15 cellular contexts compared by ENCODE assay signal in the genomic region with DNA sequence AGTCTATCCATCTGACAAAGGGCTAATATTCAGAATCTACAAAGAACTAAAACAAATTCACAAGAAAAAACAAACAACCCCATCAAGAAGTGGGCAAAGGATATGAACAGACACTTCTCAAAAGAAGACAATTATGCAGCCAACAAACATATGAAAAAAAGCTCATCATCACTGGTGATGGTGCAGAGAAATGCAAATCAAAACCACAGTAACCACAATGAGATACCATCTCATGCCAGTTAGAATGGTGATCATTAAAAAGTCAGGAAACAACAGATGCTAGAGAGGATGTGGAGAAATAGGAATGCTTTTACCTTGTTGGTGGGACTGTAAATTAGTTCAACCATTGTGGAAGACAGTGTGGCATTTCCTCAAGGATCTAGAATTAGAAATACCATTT. TPM values are rescaled to one million over a fixed set of nuclear protein-coding genes. Genes with fewer than 3 reads are reported as not detected.
DNase-seq lines count a peak whose midpoint lies in the region; ATAC-seq and TF ChIP-seq lines count a peak whose summit lies in the region.
"Not testable (repeated sequence)": the region's sequence is repeated elsewhere in the genome, so short reads cannot be mapped to it uniquely, and the experiment has no call there.
"Had no signal": no experiment of that assay in that cellular context is flagged by ENCODE, and none has a peak within 500 bp of the region (broad histone marks: within the 10 kb centered on the region; RNA-seq: fewer than 3 reads in every experiment).

No MANE protein-coding gene starts in this region.

- H3K4me3 ChIP-seq in DND-41 (ENCODE audit: low read depth in 1 of 2, low read length in 2 of 2); NB4 (ENCODE audit: low read depth, low read length): not testable (repeated sequence)

- not testable (repeated sequence) for H3K36me3 ChIP-seq in DND-41 (ENCODE audit: insufficient read depth, low read length)

- H3K4me2 ChIP-seq in DND-41 (ENCODE audit: insufficient read depth, low read length), result not testable (repeated sequence)

- H3K4me1 ChIP-seq in DND-41 (ENCODE audit: insufficient read depth, low read length), result not testable (repeated sequence)

- H3K27me3 Mint-ChIP-seq in activated T-helper 1 cell treated with anti-CD3 and anti-CD28 coated beads, Interleukin-12 subunit alpha, Interleukin-12 subunit beta, Interleukin-2, Interleukin-4 antibody, amounts not matched to agents 30 ng/mL and 10 ng/mL and 1 ng/mL, durations not matched to agents 14 hours and 24 hours and 36 hours (ENCODE audit: insufficient read depth), result peaks cover 33% of the 10 kb centered on the region
- peaks cover 11% of the 10 kb centered on the region for H3K27me3 Mint-ChIP-seq in activated naive CD8-positive, alpha-beta T cell treated with anti-CD3 and anti-CD28 coated beads, Interleukin-2, amount 50 U/mL, for 24 hours

- H3K9me3 Mint-ChIP-seq in activated T-helper 1 cell treated with anti-CD3 and anti-CD28 coated beads, Interleukin-12 subunit alpha, Interleukin-12 subunit beta, Interleukin-2, Interleukin-4 antibody, amounts not matched to agents 30 ng/mL and 10 ng/mL and 1 ng/mL, durations not matched to agents 14 hours and 24 hours and 36 hours, result not testable (repeated sequence)
- peaks cover 11% of the 10 kb centered on the region for H3K9me3 Mint-ChIP-seq in activated naive CD8-positive, alpha-beta T cell treated with anti-CD3 and anti-CD28 coated beads, Interleukin-2, amount 50 U/mL, for 24 hours

- H3K79me2 ChIP-seq in DND-41 (ENCODE audit: insufficient read depth, low read length), result not testable (repeated sequence)

- TF ChIP-seq CTCF in DND-41 (IDR thresholded peaks at IDR 0.05; ENCODE audit: borderline replicate concordance, extremely low read depth, low read length, poor library complexity, severe bottlenecking); NB4 (IDR thresholded peaks at IDR 0.05; ENCODE audit: low read depth, low read length): not testable (repeated sequence)

- not testable (repeated sequence) for H3K36me3 Mint-ChIP-seq in activated T-helper 1 cell treated with anti-CD3 and anti-CD28 coated beads, Interleukin-12 subunit alpha, Interleukin-12 subunit beta, Interleukin-2, Interleukin-4 antibody, amounts not matched to agents 30 ng/mL and 10 ng/mL and 1 ng/mL, durations not matched to agents 14 hours and 24 hours and 36 hours (ENCODE audit: low read depth); activated naive CD8-positive, alpha-beta T cell treated with anti-CD3 and anti-CD28 coated beads, Interleukin-2, amount 50 U/mL, for 24 hours (ENCODE audit: low read depth)

- H3K27ac Mint-ChIP-seq in activated T-helper 1 cell treated with anti-CD3 and anti-CD28 coated beads, Interleukin-12 subunit alpha, Interleukin-12 subunit beta, Interleukin-2, Interleukin-4 antibody, amounts not matched to agents 30 ng/mL and 10 ng/mL and 1 ng/mL, durations not matched to agents 14 hours and 24 hours and 36 hours, result peak overlapping the region; percentile 49
- peak overlapping the region; percentile 41 for H3K27ac Mint-ChIP-seq in activated naive CD8-positive, alpha-beta T cell treated with anti-CD3 and anti-CD28 coated beads, Interleukin-2, amount 50 U/mL, for 24 hours

- intact Hi-C loops in activated T-helper 1 cell treated with anti-CD3 and anti-CD28 coated beads, Interleukin-12 subunit alpha, Interleukin-12 subunit beta, Interleukin-2, Interleukin-4 antibody, amounts not matched to agents 30 ng/mL and 10 ng/mL and 1 ng/mL, durations not matched to agents 14 hours and 24 hours and 36 hours (cut with micrococcal nuclease), result not testable (repeated sequence)

- H3K27ac ChIP-seq in DND-41 (ENCODE audit: low read length), result not testable (repeated sequence)

- not testable (repeated sequence) for H2AFZ ChIP-seq in DND-41 (ENCODE audit: low read depth, low read length)

- DNase-seq in DND-41, result peak; percentile 13
- peak; percentile 12 for DNase-seq in LHCN-M2 (ENCODE audit: low read depth)
- DNase-seq in NB4 (ENCODE audit: low read depth), result peak; percentile 33
- DNase-seq in RPMI7951 (ENCODE audit: low read depth), result peak; percentile 17
- DNase-seq in activated T-helper 1 cell treated with anti-CD3 and anti-CD28 coated beads, Interleukin-12 subunit alpha, Interleukin-12 subunit beta, Interleukin-2, Interleukin-4 antibody, amounts not matched to agents 30 ng/mL and 10 ng/mL and 1 ng/mL, durations not matched to agents 14 hours and 24 hours and 36 hours (ENCODE audit: low spot score); activated naive CD8-positive, alpha-beta T cell treated with anti-CD3 and anti-CD28 coated beads, Interleukin-2, amount 50 U/mL, for 24 hours: not testable (repeated sequence)
- peak; percentile 14 for DNase-seq in myocyte (ENCODE audit: low read depth)

- H3K4me1 Mint-ChIP-seq in activated T-helper 1 cell treated with anti-CD3 and anti-CD28 coated beads, Interleukin-12 subunit alpha, Interleukin-12 subunit beta, Interleukin-2, Interleukin-4 antibody, amounts not matched to agents 30 ng/mL and 10 ng/mL and 1 ng/mL, durations not matched to agents 14 hours and 24 hours and 36 hours (ENCODE audit: low read depth); activated naive CD8-positive, alpha-beta T cell treated with anti-CD3 and anti-CD28 coated beads, Interleukin-2, amount 50 U/mL, for 24 hours: not testable (repeated sequence)

- H3K9ac ChIP-seq in DND-41 (ENCODE audit: low read depth, low read length), result not testable (repeated sequence)

- H3K4me3 Mint-ChIP-seq in activated T-helper 1 cell treated with anti-CD3 and anti-CD28 coated beads, Interleukin-12 subunit alpha, Interleukin-12 subunit beta, Interleukin-2, Interleukin-4 antibody, amounts not matched to agents 30 ng/mL and 10 ng/mL and 1 ng/mL, durations not matched to agents 14 hours and 24 hours and 36 hours; activated naive CD8-positive, alpha-beta T cell treated with anti-CD3 and anti-CD28 coated beads, Interleukin-2, amount 50 U/mL, for 24 hours: not testable (repeated sequence)

- not testable (repeated sequence) for H4K20me1 ChIP-seq in DND-41 (ENCODE audit: insufficient read depth, low read length)

- peak; percentile 74 for ATAC-seq in DND-41 (ENCODE audit: insufficient read depth, low read depth)
- not testable (repeated sequence) for ATAC-seq in activated naive CD8-positive, alpha-beta T cell treated with anti-CD3 and anti-CD28 coated beads, Interleukin-2, amount 50 U/mL, for 24 hours

- not testable (repeated sequence) for H3K27me3 ChIP-seq in DND-41 (ENCODE audit: insufficient read depth, low read length, poor library complexity)

- TF ChIP-seq POLR2A in NB4 (IDR thresholded peaks at IDR 0.05; ENCODE audit: extremely low read depth, insufficient read length), result not testable (repeated sequence)

- H3K9me3 ChIP-seq in DND-41 (ENCODE audit: insufficient read depth, low read length, severe bottlenecking), result not testable (repeated sequence)

RNA-seq across cellular contexts. Expression of gene IFNW1, which starts 13.4 kb away (rescaled TPM):
- total RNA-seq in LHCN-M2 (2014; rRNA removed) (not detected in 2 replicates), myocyte (not detected in 2 replicates)
- not detected for polyA plus RNA-seq in LHCN-M2 (2012)
- not detected in 2 replicates for total RNA-seq in RPMI7951 (2014; rRNA removed; shearing (Covaris generic))
- total RNA-seq in activated T-helper 1 cell treated with anti-CD3 and anti-CD28 coated beads, Interleukin-12 subunit alpha, Interleukin-12 subunit beta, Interleukin-2, Interleukin-4 antibody, amounts not matched to agents 30 ng/mL and 10 ng/mL and 1 ng/mL, durations not matched to agents 14 hours and 24 hours and 36 hours, result not detected in 2 replicates
- not detected for polyA plus RNA-seq in myocyte (2012)
- total RNA-seq: Calu3; CD4-positive, alpha-beta T cell; GM12878; GM23248; H1; H7 had no signal
- polyA plus RNA-seq: A549, CD14-positive monocyte, GM23248, H1 had no signal

RNA-seq across cellular contexts. Expression of gene IFNA21, which starts 38.3 kb away (rescaled TPM):
- total RNA-seq in LHCN-M2 (2014; rRNA removed), result not detected in 2 replicates
- not detected for polyA plus RNA-seq in LHCN-M2 (2012)
- not detected in 2 replicates for total RNA-seq in RPMI7951 (2014; rRNA removed; shearing (Covaris generic))
- not detected in 2 replicates for total RNA-seq in activated T-helper 1 cell treated with anti-CD3 and anti-CD28 coated beads, Interleukin-12 subunit alpha, Interleukin-12 subunit beta, Interleukin-2, Interleukin-4 antibody, amounts not matched to agents 30 ng/mL and 10 ng/mL and 1 ng/mL, durations not matched to agents 14 hours and 24 hours and 36 hours
- total RNA-seq in myocyte, result not detected in 2 replicates
- not detected for polyA plus RNA-seq in myocyte (2012)
- total RNA-seq: Calu3; CD4-positive, alpha-beta T cell; GM12878; GM23248; H1; H7 had no signal
- polyA plus RNA-seq: A549, CD14-positive monocyte, GM12878, GM23248, H1 had no signal

RNA-seq across cellular contexts. Expression of gene IFNB1, which starts 50.4 kb away (rescaled TPM):
- total RNA-seq in LHCN-M2 (2014; rRNA removed) (not detected in 2 replicates), myocyte (not detected in 2 replicates)
- polyA plus RNA-seq in LHCN-M2 (2012), result not detected
- total RNA-seq in RPMI7951 (2014; rRNA removed; shearing (Covaris generic)), result not detected in 2 replicates
- total RNA-seq in activated T-helper 1 cell treated with anti-CD3 and anti-CD28 coated beads, Interleukin-12 subunit alpha, Interleukin-12 subunit beta, Interleukin-2, Interleukin-4 antibody, amounts not matched to agents 30 ng/mL and 10 ng/mL and 1 ng/mL, durations not matched to agents 14 hours and 24 hours and 36 hours, result 0.23 TPM in 1 of 2 replicates, not detected in the other
- not detected for polyA plus RNA-seq in myocyte (2012)
- total RNA-seq: CD4-positive, alpha-beta T cell; GM23248; H1; H7 had no signal
- polyA plus RNA-seq: A549, CD14-positive monocyte, GM12878, GM23248, H1 had no signal

RNA-seq across cellular contexts. Expression of gene IFNA4, which starts 59.2 kb away (rescaled TPM):
- total RNA-seq in LHCN-M2 (2014; rRNA removed), result not detected in 2 replicates
- not detected for polyA plus RNA-seq in LHCN-M2 (2012)
- total RNA-seq in RPMI7951 (2014; rRNA removed; shearing (Covaris generic)), result not detected in 2 replicates
- not detected in 2 replicates for total RNA-seq in activated T-helper 1 cell treated with anti-CD3 and anti-CD28 coated beads, Interleukin-12 subunit alpha, Interleukin-12 subunit beta, Interleukin-2, Interleukin-4 antibody, amounts not matched to agents 30 ng/mL and 10 ng/mL and 1 ng/mL, durations not matched to agents 14 hours and 24 hours and 36 hours
- total RNA-seq in myocyte, result not detected in 2 replicates
- not detected for polyA plus RNA-seq in myocyte (2012)
- total RNA-seq: Calu3; CD4-positive, alpha-beta T cell; GM12878; GM23248; H1; H7 had no signal
- polyA plus RNA-seq: A549, CD14-positive monocyte, GM12878, GM23248, H1 had no signal
